In genomic region chr6:105537981-105538578, GRCh38 we compare ENCODE assay signal across 18 cellular contexts.
DNase-seq lines count a peak whose midpoint lies in the region; ATAC-seq, FAIRE-seq and TF ChIP-seq lines count a peak whose summit lies in the region.
"Had no signal": no experiment of that assay in that cellular context is flagged by ENCODE, and none has a peak within 500 bp of the region (broad histone marks: within the 10 kb centered on the region; RNA-seq: fewer than 3 reads in every experiment).

No MANE protein-coding gene starts in this region.

- H3K4me3 ChIP-seq in GM23248 = no peak overlapping the region
- H3K4me3 ChIP-seq in bronchial epithelial cell (ENCODE audit: low read depth, low read length) = no peak overlapping the region
- no peak overlapping the region for H3K4me3 ChIP-seq in coronary artery
- no peak overlapping the region for H3K4me3 ChIP-seq in A673 (ENCODE audit: low read depth, low read length, poor library complexity, severe bottlenecking)
- H3K4me3 ChIP-seq: BLaER1, GM23338 had no signal

- H3K9me3 ChIP-seq in GM23248 (ENCODE audit: low read depth) (no peaks in the 10 kb centered on the region), A673 (ENCODE audit: low read depth, low read length, poor library complexity, severe bottlenecking) (no peaks in the 10 kb centered on the region)
- H3K9me3 ChIP-seq: BLaER1 had no signal

- H4K20me1 ChIP-seq in GM23248 (ENCODE audit: insufficient read depth) = no peaks in the 10 kb centered on the region
- H4K20me1 ChIP-seq: BLaER1 had no signal

- peak; percentile 54 for ATAC-seq in foreskin keratinocyte
- no peak for ATAC-seq in HG03139 (IDR thresholded peaks at IDR 0.05; ENCODE audit: unreplicated experiment)
- ATAC-seq: GM23338 had no signal

- TF ChIP-seq CTCF in bronchial epithelial cell (IDR thresholded peaks at IDR 0.05; ENCODE audit: insufficient read depth, low read length, severe bottlenecking) (no peak), foreskin keratinocyte (conservative IDR thresholded peaks at IDR 0.05) (peak; percentile 60), coronary artery (IDR thresholded peaks at IDR 0.05) (no peak), A673 (conservative IDR thresholded peaks at IDR 0.05; ENCODE audit: low read depth, low read length) (no peak)

- no peak for FAIRE-seq in bronchial epithelial cell (lab: Jason Lieb, UNC)
- FAIRE-seq: A204.1, GM12892, GM18507 had no signal

- H3K27ac ChIP-seq in GM23248 (no peak overlapping the region), foreskin keratinocyte (peak overlapping the region; percentile 99), coronary artery (no peak overlapping the region), A673 (ENCODE audit: low read depth, low read length, poor library complexity, severe bottlenecking) (no peak overlapping the region)
- H3K27ac ChIP-seq: BLaER1 had no signal

- no peaks in the 10 kb centered on the region for H3K9me2 ChIP-seq in GM23248 (ENCODE audit: insufficient read depth)

- in situ Hi-C loops in GM23248 (cut with MboI) = no loop called here

- no peak overlapping the region for H3K9ac ChIP-seq in GM23248
- H3K9ac ChIP-seq: BLaER1 had no signal

- DNase-seq in AG20443 (ENCODE audit: low spot score) (peak; percentile 13), GM23248 (peak; percentile 21), bronchial epithelial cell (ENCODE audit: low read depth) (peak; percentile 61), foreskin keratinocyte (peak in 1 of 2 donors; percentile 64), coronary artery (ENCODE audit: low spot score) (no peak), NCI-H526 (lab: John Stamatoyannopoulos, UW) (no peak), A673 (ENCODE audit: low spot score) (no peak)
- DNase-seq: CD4-positive, alpha-beta memory T cell; DMS153; DMS79; GDM1; H9 had no signal

- POLR2A ChIA-PET in A673 (lab: Charles Lee; ENCODE audit: low non-redundant PET) = no interaction called here

- no peak overlapping the region for H2AFZ ChIP-seq in GM23248
- H2AFZ ChIP-seq: GM23338 had no signal

- intact Hi-C loops in A673 (cut with micrococcal nuclease; ENCODE audit: unreplicated experiment) = no loop called here

- no TSS peak for BruUV-seq in A673 (replicated peaks; lab: Mats Ljungman, UMichigan)

- no peaks in the 10 kb centered on the region for H3F3A ChIP-seq in GM23248 (ENCODE audit: insufficient read depth)

- no peak overlapping the region for H3K4me2 ChIP-seq in GM23248 (ENCODE audit: unreplicated experiment)
- H3K4me2 ChIP-seq: BLaER1, GM23338 had no signal

- CTCF ChIA-PET in A673 (lab: Charles Lee) = no interaction called here

- no peaks in the 10 kb centered on the region for H3K36me3 ChIP-seq in GM23248 (ENCODE audit: low read depth)
- no peaks in the 10 kb centered on the region for H3K36me3 ChIP-seq in bronchial epithelial cell (ENCODE audit: control insufficient read depth, insufficient read depth, low read length)
- no peaks in the 10 kb centered on the region for H3K36me3 ChIP-seq in A673 (ENCODE audit: insufficient read depth, low read length, poor library complexity, severe bottlenecking)
- H3K36me3 ChIP-seq: BLaER1 had no signal

- 90 to 98% methylated on average over 2 of the region's 2 CpGs for WGBS in GM23248 (ENCODE audit: low coverage in 1 of 2, low lambda C conversion rate in 2 of 2, missing lambda C conversion rate in 2 of 2), 2 experiments

- no peaks in the 10 kb centered on the region for H3K79me2 ChIP-seq in GM23248 (ENCODE audit: insufficient read depth)

- H3K27me3 ChIP-seq in GM23248 (replicated peaks; ENCODE audit: insufficient read depth) (no peaks in the 10 kb centered on the region), bronchial epithelial cell (ENCODE audit: control insufficient read depth, insufficient read depth, low read length) (no peaks in the 10 kb centered on the region), foreskin keratinocyte (no peaks in the 10 kb centered on the region), A673 (replicated peaks; ENCODE audit: insufficient read depth, low read depth, low read length, poor library complexity) (no peaks in the 10 kb centered on the region)
- H3K27me3 ChIP-seq: BLaER1 had no signal

- H3K4me1 ChIP-seq in GM23248 (ENCODE audit: insufficient read depth) (no peaks in the 10 kb centered on the region), foreskin keratinocyte (peaks cover 22% of the 10 kb centered on the region), A673 (ENCODE audit: insufficient read depth, low read length, poor library complexity, severe bottlenecking) (peaks cover 22% of the 10 kb centered on the region)
- H3K4me1 ChIP-seq: BLaER1 had no signal

Comparison
In these comparisons a context has a peak if more than half of its experiments do, and no peak if none do; other contexts are left out.
1. DNase-seq: peak in AG20443 (single experiment), GM23248 (single experiment) and bronchial epithelial cell (single experiment); none in coronary artery (single experiment), NCI-H526 (0 of 2) and A673 (single experiment).